12 cellular contexts compared by ENCODE assay signal in the genomic region with DNA sequence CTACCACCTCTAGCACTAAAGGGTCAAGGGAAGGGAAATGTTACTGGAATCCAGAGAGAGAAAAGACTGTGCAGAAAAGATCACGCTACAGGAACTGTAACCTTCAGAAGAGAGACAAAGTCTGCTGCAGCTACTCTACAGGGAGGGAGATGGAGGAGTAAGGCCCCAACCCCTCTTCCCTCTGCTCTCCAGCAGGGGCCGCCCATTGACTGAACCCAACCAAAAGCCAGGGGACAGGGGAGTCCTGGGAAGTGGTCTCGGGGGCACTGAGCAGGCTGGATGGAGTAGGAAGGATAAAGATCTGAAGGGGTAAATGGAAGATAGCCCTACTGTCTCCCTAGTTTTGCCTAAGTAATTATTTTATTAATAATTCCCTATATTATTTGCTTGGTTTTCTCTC.
DNase-seq lines count a peak whose midpoint lies in the region; ATAC-seq and FAIRE-seq lines count a peak whose summit lies in the region.
"Had no signal": no experiment of that assay in that cellular context is flagged by ENCODE, and none has a peak within 500 bp of the region (broad histone marks: within the 10 kb centered on the region; RNA-seq: fewer than 3 reads in every experiment).

No MANE protein-coding gene starts in this region.

- no peaks in the 10 kb centered on the region for H3K4me1 Mint-ChIP-seq in activated naive CD4-positive, alpha-beta T cell treated with anti-CD3 and anti-CD28 coated beads for 36 hours (ENCODE audit: low read depth)
- no peaks in the 10 kb centered on the region for H3K4me1 Mint-ChIP-seq in activated naive CD4-positive, alpha-beta T cell treated with anti-CD3 and anti-CD28 coated beads, Interleukin-2, amount 10 ng/mL, durations not matched to agents 7 days and 5 days
- H3K4me1 Mint-ChIP-seq: activated T-helper 17 cell treated with anti-CD3 and anti-CD28 coated beads, Interleukin-2, amount 50 U/mL, for 72 hours; CD4-positive, CD25-positive, alpha-beta regulatory T cell had no signal

- ATAC-seq in esophagus mucosa: no peak
- no peak for ATAC-seq in GM21825 (IDR thresholded peaks at IDR 0.05; ENCODE audit: unreplicated experiment)
- ATAC-seq: activated T-helper 17 cell treated with anti-CD3 and anti-CD28 coated beads, Interleukin-2, amount 50 U/mL, for 72 hours had no signal

- no peaks in the 10 kb centered on the region for H3K9me3 ChIP-seq in small intestine (ENCODE audit: control insufficient read depth, low read depth)
- H3K9me3 ChIP-seq: neutrophil had no signal

- intact Hi-C loops in activated naive CD4-positive, alpha-beta T cell treated with anti-CD3 and anti-CD28 coated beads for 36 hours (cut with micrococcal nuclease): no loop called here

- no peak overlapping the region for H3K4me3 ChIP-seq in small intestine (ENCODE audit: low read depth in 1 of 2, low read length in 2 of 2)

- peak; percentile 18 for DNase-seq in activated naive CD4-positive, alpha-beta T cell treated with anti-CD3 and anti-CD28 coated beads for 36 hours
- no peak for DNase-seq in activated naive CD4-positive, alpha-beta T cell treated with anti-CD3 and anti-CD28 coated beads, Interleukin-2, amount 10 ng/mL, durations not matched to agents 7 days and 5 days
- peak; percentile 46 for DNase-seq in NCI-H2227 (lab: John Stamatoyannopoulos, UW; ENCODE audit: unreplicated experiment)
- DNase-seq in ecto neural progenitor cell (ENCODE audit: low spot score): peak; percentile 66
- peak; percentile 36 for DNase-seq in small intestine
- DNase-seq in GM19240 (ENCODE audit: insufficient read length, low spot score): no peak
- DNase-seq: erythroblast had no signal

- FAIRE-seq in small intestine (lab: Jason Lieb, UNC): no peak

- WGBS in small intestine, 3 donors: 33 to 64% (median 34%) methylated on average over 3 of the region's 3 CpGs

- no peaks in the 10 kb centered on the region for H3K36me3 Mint-ChIP-seq in activated naive CD4-positive, alpha-beta T cell treated with anti-CD3 and anti-CD28 coated beads for 36 hours (ENCODE audit: low read depth)
- no peaks in the 10 kb centered on the region for H3K36me3 Mint-ChIP-seq in activated naive CD4-positive, alpha-beta T cell treated with anti-CD3 and anti-CD28 coated beads, Interleukin-2, amount 10 ng/mL, durations not matched to agents 7 days and 5 days
- H3K36me3 Mint-ChIP-seq: CD4-positive, CD25-positive, alpha-beta regulatory T cell had no signal

- peaks cover 14% of the 10 kb centered on the region for H3K27me3 Mint-ChIP-seq in activated naive CD4-positive, alpha-beta T cell treated with anti-CD3 and anti-CD28 coated beads for 36 hours (ENCODE audit: low read depth)
- H3K27me3 Mint-ChIP-seq in activated naive CD4-positive, alpha-beta T cell treated with anti-CD3 and anti-CD28 coated beads, Interleukin-2, amount 10 ng/mL, durations not matched to agents 7 days and 5 days: peaks cover 35% of the 10 kb centered on the region

- CTCF ChIA-PET in activated naive CD4-positive, alpha-beta T cell treated with anti-CD3 and anti-CD28 coated beads for 36 hours (lab: Charles Lee): no interaction called here
- CTCF ChIA-PET in activated naive CD4-positive, alpha-beta T cell treated with anti-CD3 and anti-CD28 coated beads, Interleukin-2, amount 10 ng/mL, durations not matched to agents 7 days and 5 days (lab: Charles Lee): interaction anchor here (0.6 kb wide), 1 partner anchor 68 kb away, joined by 3 read pairs; no protein-coding TSS in a partner anchor

- no peaks in the 10 kb centered on the region for H3K27me3 ChIP-seq in small intestine (ENCODE audit: control insufficient read depth in 2 of 2, insufficient read depth in 2 of 2, low read length in 2 of 2)
- H3K27me3 ChIP-seq: neutrophil had no signal

- no peaks in the 10 kb centered on the region for H3K36me3 ChIP-seq in small intestine (ENCODE audit: control insufficient read depth in 2 of 2, insufficient read depth in 2 of 2, low read length in 2 of 2)
- H3K36me3 ChIP-seq: neutrophil had no signal

- H3K4me1 ChIP-seq in small intestine (ENCODE audit: control insufficient read depth in 2 of 2, insufficient read depth in 1 of 2, low read depth in 1 of 2, low read length in 1 of 2): no peaks in the 10 kb centered on the region

- H3K27ac ChIP-seq in small intestine (ENCODE audit: low read depth in 1 of 2, low read length in 1 of 2): no peak overlapping the region
- H3K27ac ChIP-seq: neutrophil had no signal

- H3K27ac Mint-ChIP-seq in activated naive CD4-positive, alpha-beta T cell treated with anti-CD3 and anti-CD28 coated beads for 36 hours: no peak overlapping the region
- no peak overlapping the region for H3K27ac Mint-ChIP-seq in activated naive CD4-positive, alpha-beta T cell treated with anti-CD3 and anti-CD28 coated beads, Interleukin-2, amount 10 ng/mL, durations not matched to agents 7 days and 5 days
- H3K27ac Mint-ChIP-seq: activated T-helper 17 cell treated with anti-CD3 and anti-CD28 coated beads, Interleukin-2, amount 50 U/mL, for 72 hours; CD4-positive, CD25-positive, alpha-beta regulatory T cell had no signal

- H3K4me3 Mint-ChIP-seq in activated naive CD4-positive, alpha-beta T cell treated with anti-CD3 and anti-CD28 coated beads for 36 hours: no peak overlapping the region
- no peak overlapping the region for H3K4me3 Mint-ChIP-seq in activated naive CD4-positive, alpha-beta T cell treated with anti-CD3 and anti-CD28 coated beads, Interleukin-2, amount 10 ng/mL, durations not matched to agents 7 days and 5 days
- H3K4me3 Mint-ChIP-seq: activated T-helper 17 cell treated with anti-CD3 and anti-CD28 coated beads, Interleukin-2, amount 50 U/mL, for 72 hours had no signal

- H3K9me3 Mint-ChIP-seq in activated naive CD4-positive, alpha-beta T cell treated with anti-CD3 and anti-CD28 coated beads for 36 hours: no peaks in the 10 kb centered on the region
- H3K9me3 Mint-ChIP-seq in activated naive CD4-positive, alpha-beta T cell treated with anti-CD3 and anti-CD28 coated beads, Interleukin-2, amount 10 ng/mL, durations not matched to agents 7 days and 5 days: no peaks in the 10 kb centered on the region
- H3K9me3 Mint-ChIP-seq: activated T-helper 17 cell treated with anti-CD3 and anti-CD28 coated beads, Interleukin-2, amount 50 U/mL, for 72 hours had no signal

Comparison
In these comparisons a context has a peak if more than half of its experiments do, and no peak if none do; other contexts are left out.
1. DNase-seq: peak in activated naive CD4-positive, alpha-beta T cell treated with anti-CD3 and anti-CD28 coated beads for 36 hours (single experiment), NCI-H2227 (single experiment), ecto neural progenitor cell (single experiment) and small intestine (single experiment); none in activated naive CD4-positive, alpha-beta T cell treated with anti-CD3 and anti-CD28 coated beads, Interleukin-2, amount 10 ng/mL, durations not matched to agents 7 days and 5 days (single experiment) and GM19240 (single experiment).